Comparison of ENCODE assay signal across 2 cellular contexts in the genomic region with DNA sequence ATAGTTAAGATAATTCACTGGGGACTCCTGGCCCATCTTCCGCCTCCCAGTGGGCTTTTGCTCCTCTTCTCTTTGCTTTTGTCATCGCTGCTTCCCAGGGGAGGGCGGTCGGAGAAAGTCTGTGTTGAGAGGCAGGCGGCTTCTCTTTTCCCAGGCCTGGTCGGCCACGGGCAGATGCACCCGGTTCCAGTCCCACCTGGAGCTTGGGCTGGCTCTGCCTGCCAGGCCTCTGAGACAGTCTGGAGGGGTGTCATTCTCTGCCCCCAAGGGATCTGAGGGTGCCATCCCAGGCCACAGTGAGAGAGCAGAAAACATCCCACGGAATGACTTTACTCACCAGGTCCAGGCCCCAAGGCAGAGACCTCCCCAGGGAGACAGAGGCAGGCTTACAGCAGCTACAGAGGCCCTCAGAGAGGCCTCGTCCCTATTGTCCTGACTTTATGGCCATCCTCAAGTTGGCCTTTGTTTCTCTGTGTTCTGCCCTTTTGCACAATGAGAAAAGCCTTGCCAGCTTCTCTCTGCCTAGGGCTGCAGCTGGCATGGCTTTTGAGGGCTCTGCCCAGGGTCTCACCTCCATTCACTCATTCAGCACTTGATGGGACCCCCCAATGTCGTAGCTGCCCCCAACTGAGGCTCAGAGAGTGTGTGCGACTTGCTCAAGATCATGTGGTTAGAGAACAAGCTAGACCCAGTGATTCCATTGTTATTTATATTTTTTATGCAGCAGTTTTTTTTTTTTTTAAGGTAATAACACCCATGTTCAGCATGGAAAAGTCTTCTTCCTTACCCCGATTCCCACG.
TF ChIP-seq lines count a peak whose summit lies in the region.

No MANE protein-coding gene starts in this region.

TF ChIP-seq in HepG2, 621 proteins besides CTCF, POLR2A, EP300 and RAD21:
- TF ChIP-seq KLF9 (CRISPR knock-in tag; IDR thresholded peaks at IDR 0.05; ENCODE audit: low read depth) (no peak), ZNF773 (CRISPR knock-in tag; IDR thresholded peaks at IDR 0.05; ENCODE audit: borderline replicate concordance) (no peak), ZNF616 (CRISPR knock-in tag; IDR thresholded peaks at IDR 0.05; ENCODE audit: low read depth) (no peak), TOE1 (CRISPR knock-in tag; IDR thresholded peaks at IDR 0.05) (no peak), ASH2L (IDR thresholded peaks at IDR 0.05; ENCODE audit: insufficient read length, low read depth, low read length) (no peak), NFE2L2 (IDR thresholded peaks at IDR 0.05; ENCODE audit: low read length) (no peak), MYC (CRISPR knock-in tag; IDR thresholded peaks at IDR 0.05; ENCODE audit: borderline replicate concordance) (no peak), ZNF207 (IDR thresholded peaks at IDR 0.05; ENCODE audit: borderline replicate concordance) (no peak), HES4 (CRISPR knock-in tag; IDR thresholded peaks at IDR 0.05; ENCODE audit: borderline replicate concordance) (no peak), FOSL1 (CRISPR knock-in tag; IDR thresholded peaks at IDR 0.05; ENCODE audit: borderline replicate concordance) (no peak), MED8 (CRISPR knock-in tag; IDR thresholded peaks at IDR 0.05; ENCODE audit: insufficient replicate concordance) (no peak), JDP2 (CRISPR knock-in tag; IDR thresholded peaks at IDR 0.05; ENCODE audit: borderline replicate concordance) (no peak)
- TF ChIP-seq, protein P1, sequence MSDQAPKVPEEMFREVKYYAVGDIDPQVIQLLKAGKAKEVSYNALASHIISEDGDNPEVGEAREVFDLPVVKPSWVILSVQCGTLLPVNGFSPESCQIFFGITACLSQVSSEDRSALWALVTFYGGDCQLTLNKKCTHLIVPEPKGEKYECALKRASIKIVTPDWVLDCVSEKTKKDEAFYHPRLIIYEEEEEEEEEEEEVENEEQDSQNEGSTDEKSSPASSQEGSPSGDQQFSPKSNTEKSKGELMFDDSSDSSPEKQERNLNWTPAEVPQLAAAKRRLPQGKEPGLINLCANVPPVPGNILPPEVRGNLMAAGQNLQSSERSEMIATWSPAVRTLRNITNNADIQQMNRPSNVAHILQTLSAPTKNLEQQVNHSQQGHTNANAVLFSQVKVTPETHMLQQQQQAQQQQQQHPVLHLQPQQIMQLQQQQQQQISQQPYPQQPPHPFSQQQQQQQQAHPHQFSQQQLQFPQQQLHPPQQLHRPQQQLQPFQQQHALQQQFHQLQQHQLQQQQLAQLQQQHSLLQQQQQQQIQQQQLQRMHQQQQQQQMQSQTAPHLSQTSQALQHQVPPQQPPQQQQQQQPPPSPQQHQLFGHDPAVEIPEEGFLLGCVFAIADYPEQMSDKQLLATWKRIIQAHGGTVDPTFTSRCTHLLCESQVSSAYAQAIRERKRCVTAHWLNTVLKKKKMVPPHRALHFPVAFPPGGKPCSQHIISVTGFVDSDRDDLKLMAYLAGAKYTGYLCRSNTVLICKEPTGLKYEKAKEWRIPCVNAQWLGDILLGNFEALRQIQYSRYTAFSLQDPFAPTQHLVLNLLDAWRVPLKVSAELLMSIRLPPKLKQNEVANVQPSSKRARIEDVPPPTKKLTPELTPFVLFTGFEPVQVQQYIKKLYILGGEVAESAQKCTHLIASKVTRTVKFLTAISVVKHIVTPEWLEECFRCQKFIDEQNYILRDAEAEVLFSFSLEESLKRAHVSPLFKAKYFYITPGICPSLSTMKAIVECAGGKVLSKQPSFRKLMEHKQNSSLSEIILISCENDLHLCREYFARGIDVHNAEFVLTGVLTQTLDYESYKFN (CRISPR knock-in tag; conservative IDR thresholded peaks at IDR 0.05): no peak
- TF ChIP-seq, protein P2, sequence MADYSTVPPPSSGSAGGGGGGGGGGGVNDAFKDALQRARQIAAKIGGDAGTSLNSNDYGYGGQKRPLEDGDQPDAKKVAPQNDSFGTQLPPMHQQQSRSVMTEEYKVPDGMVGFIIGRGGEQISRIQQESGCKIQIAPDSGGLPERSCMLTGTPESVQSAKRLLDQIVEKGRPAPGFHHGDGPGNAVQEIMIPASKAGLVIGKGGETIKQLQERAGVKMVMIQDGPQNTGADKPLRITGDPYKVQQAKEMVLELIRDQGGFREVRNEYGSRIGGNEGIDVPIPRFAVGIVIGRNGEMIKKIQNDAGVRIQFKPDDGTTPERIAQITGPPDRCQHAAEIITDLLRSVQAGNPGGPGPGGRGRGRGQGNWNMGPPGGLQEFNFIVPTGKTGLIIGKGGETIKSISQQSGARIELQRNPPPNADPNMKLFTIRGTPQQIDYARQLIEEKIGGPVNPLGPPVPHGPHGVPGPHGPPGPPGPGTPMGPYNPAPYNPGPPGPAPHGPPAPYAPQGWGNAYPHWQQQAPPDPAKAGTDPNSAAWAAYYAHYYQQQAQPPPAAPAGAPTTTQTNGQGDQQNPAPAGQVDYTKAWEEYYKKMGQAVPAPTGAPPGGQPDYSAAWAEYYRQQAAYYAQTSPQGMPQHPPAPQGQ (CRISPR knock-in tag; IDR thresholded peaks at IDR 0.05; ENCODE audit: borderline replicate concordance): no peak

TF ChIP-seq in H1, 55 proteins besides CTCF, POLR2A, EP300 and RAD21:
- TF ChIP-seq RNF2 (IDR thresholded peaks at IDR 0.05; ENCODE audit: borderline replicate concordance, low read depth, low read length, missing control alignments, poor library complexity, severe bottlenecking) (no peak), SP2 (IDR thresholded peaks at IDR 0.05; ENCODE audit: low read length) (no peak), GABPA (IDR thresholded peaks at IDR 0.05; ENCODE audit: borderline replicate concordance, insufficient read depth, low read length) (no peak), EZH2 (IDR thresholded peaks at IDR 0.05; ENCODE audit: low read depth, low read length, severe bottlenecking) (no peak), SIRT6 (IDR thresholded peaks at IDR 0.05; ENCODE audit: low read length) (no peak), CBX5 (IDR thresholded peaks at IDR 0.05; ENCODE audit: low read depth, low read length) (no peak), BRCA1 (IDR thresholded peaks at IDR 0.05; ENCODE audit: low read depth, low read length) (no peak), ZNF274 (IDR thresholded peaks at IDR 0.05; ENCODE audit: borderline replicate concordance, extremely low read depth, low read length) (no peak), NRF1 (IDR thresholded peaks at IDR 0.05; ENCODE audit: low read depth, low read length) (no peak), RBBP5 (IDR thresholded peaks at IDR 0.05; ENCODE audit: borderline replicate concordance, low read depth, low read length) (no peak), KDM5A (IDR thresholded peaks at IDR 0.05; ENCODE audit: low read length) (no peak), TAF1 (IDR thresholded peaks at IDR 0.05; ENCODE audit: low read depth, low read length) (no peak), MAFK (IDR thresholded peaks at IDR 0.05; ENCODE audit: low read depth, low read length) (no peak), SIN3A (conservative IDR thresholded peaks at IDR 0.05 in 1 of 2, IDR thresholded peaks at IDR 0.05 in 1 of 2; ENCODE audit: low read depth in 1 of 2, low read length in 2 of 2) (no peak), BACH1 (IDR thresholded peaks at IDR 0.05; ENCODE audit: low read length) (no peak), PHF8 (conservative IDR thresholded peaks at IDR 0.05; ENCODE audit: low read depth, low read length) (no peak), SAP30 (IDR thresholded peaks at IDR 0.05; ENCODE audit: insufficient read depth, insufficient replicate concordance, low read length) (no peak), GTF2F1 (IDR thresholded peaks at IDR 0.05; ENCODE audit: borderline replicate concordance, low read depth, low read length) (no peak)
- TF ChIP-seq, protein P3, sequence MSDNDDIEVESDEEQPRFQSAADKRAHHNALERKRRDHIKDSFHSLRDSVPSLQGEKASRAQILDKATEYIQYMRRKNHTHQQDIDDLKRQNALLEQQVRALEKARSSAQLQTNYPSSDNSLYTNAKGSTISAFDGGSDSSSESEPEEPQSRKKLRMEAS (IDR thresholded peaks at IDR 0.05): no peak
- TF ChIP-seq, protein P4, sequence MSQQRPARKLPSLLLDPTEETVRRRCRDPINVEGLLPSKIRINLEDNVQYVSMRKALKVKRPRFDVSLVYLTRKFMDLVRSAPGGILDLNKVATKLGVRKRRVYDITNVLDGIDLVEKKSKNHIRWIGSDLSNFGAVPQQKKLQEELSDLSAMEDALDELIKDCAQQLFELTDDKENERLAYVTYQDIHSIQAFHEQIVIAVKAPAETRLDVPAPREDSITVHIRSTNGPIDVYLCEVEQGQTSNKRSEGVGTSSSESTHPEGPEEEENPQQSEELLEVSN (IDR thresholded peaks at IDR 0.05): no peak
